ENCODE assay signal across 17 cellular contexts in genomic region chr6:105094133-105094640, GRCh38.
DNase-seq lines count a peak whose midpoint lies in the region; ATAC-seq and TF ChIP-seq lines count a peak whose summit lies in the region.
"Had no signal": no experiment of that assay in that cellular context is flagged by ENCODE, and none has a peak within 500 bp of the region (broad histone marks: within the 10 kb centered on the region; RNA-seq: fewer than 3 reads in every experiment).

No MANE protein-coding gene starts in this region.

- WGBS in SK-N-SH (ENCODE audit: low lambda C conversion rate): 95% methylated on average over 10 of the region's 10 CpGs

- intact Hi-C loops in PC-3 (cut with micrococcal nuclease): no loop called here

- no peak for TF ChIP-seq EP300 in SK-N-SH (IDR thresholded peaks at IDR 0.05; ENCODE audit: borderline replicate concordance in 1 of 2, low read depth in 1 of 2, low read length in 1 of 2)

- no peak overlapping the region for H3K9ac ChIP-seq in PC-3 (ENCODE audit: low read length)
- no peak overlapping the region for H3K9ac ChIP-seq in SK-N-SH
- H3K9ac ChIP-seq: BLaER1, GM23248 had no signal

- H3K79me2 ChIP-seq in PC-3 (ENCODE audit: low read length) (no peaks in the 10 kb centered on the region), SK-N-SH (ENCODE audit: insufficient read depth) (no peaks in the 10 kb centered on the region)

- H3K4me2 ChIP-seq in PC-3 (ENCODE audit: low read length) (no peak overlapping the region), SK-N-SH (no peak overlapping the region)
- H3K4me2 ChIP-seq: BLaER1, PC-9 had no signal

- no peak overlapping the region for H2AFZ ChIP-seq in PC-3 (ENCODE audit: low read length)
- no peak overlapping the region for H2AFZ ChIP-seq in SK-N-SH (ENCODE audit: low read depth)
- H2AFZ ChIP-seq: GM23248, PC-9 had no signal

- TF ChIP-seq CTCF in PC-3 (conservative IDR thresholded peaks at IDR 0.05; ENCODE audit: low read depth, low read length): peak; percentile 25; the same call in 1 of the 2 replicates
- TF ChIP-seq CTCF in choroid plexus epithelial cell (conservative IDR thresholded peaks at IDR 0.05; ENCODE audit: low read depth, low read length): peak; percentile 15
- no peak for TF ChIP-seq CTCF in SK-N-SH (IDR thresholded peaks at IDR 0.05)

- DNase-seq in activated CD4-positive, alpha-beta T cell treated with anti-CD3 and anti-CD28 coated beads, Interleukin-2, amount 50 U/mL, for 48 hours: peak; percentile 4 to 5
- no peak for DNase-seq in activated CD4-positive, alpha-beta T cell treated with anti-CD3 and anti-CD28 coated beads for 1 hour
- DNase-seq in PC-3 (no peak), choroid plexus epithelial cell (ENCODE audit: low read depth) (no peak), SK-N-SH (no peak)
- peak; percentile 5 for DNase-seq in stimulated activated naive CD8-positive, alpha-beta T cell treated with anti-CD3 and anti-CD28 coated beads, Interleukin-15, Interleukin-2, amounts not matched to agents 100 U/mL and 50 U/mL, for 24 hours
- DNase-seq: CD8-positive, alpha-beta T cell; DMS79 treated with DMSO at 0.1 percent for 48 hours; GM23248; NCI-H1105 treated with DMSO at 0.1 percent for 48 hours; NCI-H1694; NCI-H2081 treated with DMSO at 0.1 percent for 48 hours; NCI-H446 treated with DMSO at 0.1 percent for 48 hours had no signal

- no peaks in the 10 kb centered on the region for H3K27me3 ChIP-seq in PC-3 (ENCODE audit: low read length)
- H3K27me3 ChIP-seq in SK-N-SH (ENCODE audit: insufficient read depth): no peaks in the 10 kb centered on the region
- H3K27me3 ChIP-seq: BLaER1 had no signal

- ATAC-seq in PC-3: no peak
- ATAC-seq in stimulated activated naive CD8-positive, alpha-beta T cell treated with anti-CD3 and anti-CD28 coated beads, Interleukin-15, Interleukin-2, amounts not matched to agents 100 U/mL and 50 U/mL, for 24 hours: no peak
- ATAC-seq in GM21529 (IDR thresholded peaks at IDR 0.05; ENCODE audit: unreplicated experiment): no peak
- ATAC-seq in GM18511 (IDR thresholded peaks at IDR 0.05; ENCODE audit: unreplicated experiment): no peak
- ATAC-seq: CD8-positive, alpha-beta T cell had no signal

- CTCF ChIA-PET in PC-3 (lab: Charles Lee) (no interaction called here), SK-N-SH (lab: Yijun Ruan, JAX) (interaction anchor here (0.9 to 7.9 kb wide), 6 partner anchors 16 to 330 kb away, joined by 3 to 119 read pairs (median 3); partner anchors contain the start of gene PREP)

- no TSS peak for BruUV-seq in PC-3 (replicated peaks; lab: Mats Ljungman, UMichigan)

- no peaks in the 10 kb centered on the region for H3K36me3 ChIP-seq in PC-3 (ENCODE audit: low read depth, low read length)
- H3K36me3 ChIP-seq in SK-N-SH (replicated peaks in 1 of 2; ENCODE audit: control insufficient read depth in 1 of 2, insufficient read depth in 2 of 2, low read length in 1 of 2): peaks cover 3% of the 10 kb centered on the region in 2 experiments

- H3K27ac ChIP-seq in PC-3 (ENCODE audit: low read length) (no peak overlapping the region), SK-N-SH (ENCODE audit: low read depth in 2 of 2, low read length in 1 of 2) (no peak overlapping the region)
- H3K27ac ChIP-seq: BLaER1, GM23248, PC-9 had no signal

- H3F3A ChIP-seq in PC-3 (ENCODE audit: low read length, unreplicated experiment): no peaks in the 10 kb centered on the region
- no peaks in the 10 kb centered on the region for H3F3A ChIP-seq in SK-N-SH (replicated peaks; ENCODE audit: insufficient read depth)

- no peaks in the 10 kb centered on the region for H4K20me1 ChIP-seq in PC-3 (ENCODE audit: low read length)
- no peaks in the 10 kb centered on the region for H4K20me1 ChIP-seq in SK-N-SH (ENCODE audit: insufficient read depth)
- H4K20me1 ChIP-seq: BLaER1 had no signal

- no peak overlapping the region for H3K4me3 ChIP-seq in PC-3 (ENCODE audit: low read length)
- no peak overlapping the region for H3K4me3 ChIP-seq in choroid plexus epithelial cell (ENCODE audit: low read depth, low read length)
- no peak overlapping the region for H3K4me3 ChIP-seq in SK-N-SH (ENCODE audit: low read depth in 2 of 2, low read length in 1 of 2)
- H3K4me3 ChIP-seq: BLaER1, GM23248, PC-9 had no signal

- TF ChIP-seq RAD21 in SK-N-SH (IDR thresholded peaks at IDR 0.05; ENCODE audit: low read length): no peak

- no peaks in the 10 kb centered on the region for H3K4me1 ChIP-seq in PC-3 (ENCODE audit: insufficient read depth, low read length)
- no peaks in the 10 kb centered on the region; a peak in 1 of 4 replicates for H3K4me1 ChIP-seq in SK-N-SH (ENCODE audit: control insufficient read depth in 1 of 2, insufficient read depth in 2 of 2, low read depth in 1 of 2, low read length in 1 of 2)
- H3K4me1 ChIP-seq: BLaER1 had no signal

- H3K9me3 ChIP-seq in PC-3 (ENCODE audit: low read length): no peaks in the 10 kb centered on the region
- H3K9me3 ChIP-seq in SK-N-SH: no peaks in the 10 kb centered on the region
- H3K9me3 ChIP-seq: BLaER1 had no signal

- POLR2A ChIA-PET in PC-3 (lab: Charles Lee; ENCODE audit: unreplicated experiment) (no interaction called here), SK-N-SH (lab: Yijun Ruan, JAX) (interaction anchor here (0.7 kb wide), 1 partner anchor 166 kb away, joined by 3 read pairs; no protein-coding TSS in a partner anchor)

- H3K9me2 ChIP-seq in PC-3 (replicated peaks; ENCODE audit: low read length) (no peaks in the 10 kb centered on the region), SK-N-SH (no peaks in the 10 kb centered on the region)

TF ChIP-seq in SK-N-SH, 30 proteins besides CTCF, POLR2A, EP300 and RAD21:
- no peak for TF ChIP-seq FOSL2 (IDR thresholded peaks at IDR 0.05; ENCODE audit: borderline replicate concordance, low read depth)
- no peak for TF ChIP-seq JUND (IDR thresholded peaks at IDR 0.05)
- no peak for TF ChIP-seq POLR2AphosphoS5 (IDR thresholded peaks at IDR 0.05; ENCODE audit: low read depth, low read length)
- TF ChIP-seq ELF1 (IDR thresholded peaks at IDR 0.05): no peak
- no peak for TF ChIP-seq MEF2A (IDR thresholded peaks at IDR 0.05; ENCODE audit: borderline replicate concordance, low read depth)

Comparison
In these comparisons a context has a peak if more than half of its experiments do, and no peak if none do; other contexts are left out.
1. DNase-seq: peak in activated CD4-positive, alpha-beta T cell treated with anti-CD3 and anti-CD28 coated beads, Interleukin-2, amount 50 U/mL, for 48 hours (2 of 2) and stimulated activated naive CD8-positive, alpha-beta T cell treated with anti-CD3 and anti-CD28 coated beads, Interleukin-15, Interleukin-2, amounts not matched to agents 100 U/mL and 50 U/mL, for 24 hours (single experiment); none in activated CD4-positive, alpha-beta T cell treated with anti-CD3 and anti-CD28 coated beads for 1 hour (single experiment), PC-3 (single experiment), choroid plexus epithelial cell (single experiment) and SK-N-SH (single experiment).